Comparison of ENCODE assay signal across 24 cellular contexts in genomic region chr1:114707604-114708003, GRCh38. TPM values are rescaled to one million over a fixed set of nuclear protein-coding genes. Genes with fewer than 3 reads are reported as not detected.
DNase-seq lines count a peak whose midpoint lies in the region; ATAC-seq, FAIRE-seq and TF ChIP-seq lines count a peak whose summit lies in the region.
"Had no signal": no experiment of that assay in that cellular context is flagged by ENCODE, and none has a peak within 500 bp of the region (broad histone marks: within the 10 kb centered on the region; RNA-seq: fewer than 3 reads in every experiment).

No MANE protein-coding gene starts in this region.

- POLR2A ChIA-PET in PC-3 (lab: Charles Lee; ENCODE audit: unreplicated experiment) (no interaction called here), endothelial cell of umbilical vein (lab: Charles Lee) (no interaction called here)

- peaks cover 54 to 65% of the 10 kb centered on the region in 2 donors for H3K36me3 Mint-ChIP-seq in CD14-positive monocyte
- H3K36me3 Mint-ChIP-seq in Calu3 (ENCODE audit: insufficient read depth, unreplicated experiment), result peaks cover 21% of the 10 kb centered on the region

- H3F3A ChIP-seq in PC-3 (ENCODE audit: low read length, unreplicated experiment), result no peaks in the 10 kb centered on the region

- H3K4me1 Mint-ChIP-seq in CD14-positive monocyte (no peaks in the 10 kb centered on the region), Calu3 (ENCODE audit: low read depth, unreplicated experiment) (no peaks in the 10 kb centered on the region)

- H3K9me2 ChIP-seq in PC-3 (replicated peaks; ENCODE audit: low read length), result no peaks in the 10 kb centered on the region

- H3K4me3 ChIP-seq in PC-3 (ENCODE audit: low read length) (no peak overlapping the region), endothelial cell of umbilical vein (replicated peaks in 1 of 3; ENCODE audit: insufficient read depth in 1 of 3, low read depth in 1 of 3, low read length in 3 of 3) (no peak overlapping the region)
- H3K4me3 ChIP-seq: GM23248 had no signal

- no peak overlapping the region for H3K27ac ChIP-seq in PC-3 (ENCODE audit: low read length)
- H3K27ac ChIP-seq in endothelial cell of umbilical vein (ENCODE audit: insufficient read depth, low read depth, low read length), result no peak overlapping the region
- H3K27ac ChIP-seq: GM23248 had no signal

- BruUV-seq in Calu3 (replicated peaks; lab: Mats Ljungman, UMichigan) (TSS peak; percentile 1), PC-3 (replicated peaks; lab: Mats Ljungman, UMichigan) (TSS peak; percentile 7), endothelial cell of umbilical vein (replicated peaks; lab: Mats Ljungman, UMichigan) (TSS peak; percentile 2)

- H3K9ac ChIP-seq in PC-3 (ENCODE audit: low read length), result no peak overlapping the region
- H3K9ac ChIP-seq in endothelial cell of umbilical vein (replicated peaks; ENCODE audit: extremely low read depth, insufficient read depth, low read length), result no peak overlapping the region
- H3K9ac ChIP-seq: GM23248 had no signal

- ATAC-seq in PC-3 (no peak), HG03097 (IDR thresholded peaks at IDR 0.05; ENCODE audit: low FRiP score, unreplicated experiment) (no peak)
- no peak for ATAC-seq in activated CD4-positive, CD25-positive, alpha-beta regulatory T cell treated with anti-CD3 and anti-CD28 coated beads, Interleukin-2, amount 50 U/mL, for 24 hours

- DNase-seq in CD14-positive monocyte (ENCODE audit: low spot score), result no peak
- no peak for DNase-seq in Calu3
- no peak for DNase-seq in PC-3
- DNase-seq in endothelial cell of umbilical vein (ENCODE audit: low read depth, low spot score), result no peak
- no peak for DNase-seq in activated CD4-positive, alpha-beta T cell treated with anti-CD3 and anti-CD28 coated beads, Interleukin-2, amount 50 U/mL, for 1 hour
- DNase-seq: ACHN; BE2C; C1 segment of cervical spinal cord; Caco-2; CD4-positive, alpha-beta T cell; DMS153; DMS79; GDM1; GM23248; HCEC 1CT; IMR-90 had no signal

- peaks cover 46% of the 10 kb centered on the region; the same call in 1 of the 2 replicates for H3K36me3 ChIP-seq in PC-3 (ENCODE audit: low read depth, low read length)
- peaks cover 18 to 38% of the 10 kb centered on the region in 2 experiments for H3K36me3 ChIP-seq in endothelial cell of umbilical vein (ENCODE audit: control insufficient read depth in 2 of 2, extremely low read depth in 1 of 2, insufficient read depth in 2 of 2, low read length in 2 of 2)

- H3K4me1 ChIP-seq in PC-3 (ENCODE audit: insufficient read depth, low read length), result no peaks in the 10 kb centered on the region
- no peaks in the 10 kb centered on the region for H3K4me1 ChIP-seq in endothelial cell of umbilical vein (ENCODE audit: control insufficient read depth, extremely low read depth, insufficient read depth, low read length)
- H3K4me1 ChIP-seq: BE2C, Caco-2 had no signal

- no peak for TF ChIP-seq POLR2A in endothelial cell of umbilical vein (IDR thresholded peaks at IDR 0.05; ENCODE audit: low read depth, low read length)

- H3K27me3 ChIP-seq in PC-3 (ENCODE audit: low read length) (no peaks in the 10 kb centered on the region), endothelial cell of umbilical vein (ENCODE audit: control insufficient read depth in 2 of 2, insufficient read depth in 2 of 2, low read length in 2 of 2) (no peaks in the 10 kb centered on the region)
- H3K27me3 ChIP-seq: BE2C had no signal

- no peak for FAIRE-seq in endothelial cell of umbilical vein (lab: Jason Lieb, UNC)
- FAIRE-seq: A204.1, GM12892, GM18507, H54, HTR-8/SVneo had no signal

- H3K4me2 ChIP-seq in PC-3 (ENCODE audit: low read length) (no peak overlapping the region), endothelial cell of umbilical vein (ENCODE audit: insufficient read depth, low read length) (no peak overlapping the region)

- H3K9me3 Mint-ChIP-seq in CD14-positive monocyte (no peaks in the 10 kb centered on the region), Calu3 (ENCODE audit: low read depth, unreplicated experiment) (no peaks in the 10 kb centered on the region)
- H3K9me3 Mint-ChIP-seq: CD4-positive, alpha-beta T cell had no signal

- no peak overlapping the region for H2AFZ ChIP-seq in PC-3 (ENCODE audit: low read length)
- H2AFZ ChIP-seq in endothelial cell of umbilical vein (ENCODE audit: low read depth, low read length), result no peak overlapping the region
- H2AFZ ChIP-seq: GM23248 had no signal

- H3K27me3 Mint-ChIP-seq in CD14-positive monocyte (ENCODE audit: low read depth in 3 of 3) (no peaks in the 10 kb centered on the region), Calu3 (ENCODE audit: unreplicated experiment) (no peaks in the 10 kb centered on the region)
- H3K27me3 Mint-ChIP-seq: CD4-positive, alpha-beta T cell had no signal

- intact Hi-C loops in CD14-positive monocyte (cut with micrococcal nuclease), result no loop called here
- intact Hi-C loops in Calu3 (cut with micrococcal nuclease; ENCODE audit: unreplicated experiment), result no loop called here
- intact Hi-C loops in PC-3 (cut with micrococcal nuclease), result no loop called here
- intact Hi-C loops in endothelial cell of umbilical vein (cut with micrococcal nuclease), result no loop called here

- H3K79me2 ChIP-seq in PC-3 (ENCODE audit: low read length) (no peaks in the 10 kb centered on the region), endothelial cell of umbilical vein (ENCODE audit: control insufficient read depth, insufficient read depth, low read length) (peaks cover 9% of the 10 kb centered on the region)

- CTCF ChIA-PET in Calu3 (lab: Charles Lee) (no interaction called here), PC-3 (lab: Charles Lee) (no interaction called here), endothelial cell of umbilical vein (lab: Charles Lee) (no interaction called here)

- dilution Hi-C loops in endothelial cell of umbilical vein (cut with MboI; ENCODE audit: extremely low pct_ligation_motif_present, low sequenced_read_pairs), result no loop called here

- TF ChIP-seq CTCF in CD14-positive monocyte (IDR thresholded peaks at IDR 0.05) (no peak), Calu3 (IDR thresholded peaks at IDR 0.05; ENCODE audit: unreplicated experiment) (no peak), PC-3 (conservative IDR thresholded peaks at IDR 0.05; ENCODE audit: low read depth, low read length) (no peak), endothelial cell of umbilical vein (IDR thresholded peaks at IDR 0.05; ENCODE audit: extremely low read depth in 1 of 2, insufficient read depth in 1 of 2, low read depth in 1 of 2, low read length in 2 of 2) (no peak)

- H3K9me3 ChIP-seq in PC-3 (ENCODE audit: low read length) (no peaks in the 10 kb centered on the region), endothelial cell of umbilical vein (replicated peaks; ENCODE audit: control insufficient read depth, insufficient read depth, low read length) (no peaks in the 10 kb centered on the region)
- H3K9me3 ChIP-seq: BE2C, Caco-2 had no signal

- H4K20me1 ChIP-seq in PC-3 (ENCODE audit: low read length), result no peaks in the 10 kb centered on the region
- H4K20me1 ChIP-seq in endothelial cell of umbilical vein (replicated peaks; ENCODE audit: control insufficient read depth, extremely low read depth, insufficient read depth, low read length), result no peaks in the 10 kb centered on the region

- no peaks in the 10 kb centered on the region for H3K9me1 ChIP-seq in endothelial cell of umbilical vein (replicated peaks; ENCODE audit: control insufficient read depth, extremely low read depth, insufficient read depth, low read length)

- peak overlapping the region in 4 of 7 donors; percentile 2 to 41 (median 12) for H3K27ac Mint-ChIP-seq in CD14-positive monocyte
- no peak overlapping the region for H3K27ac Mint-ChIP-seq in Calu3 (ENCODE audit: unreplicated experiment)
- H3K27ac Mint-ChIP-seq: CD4-positive, alpha-beta T cell had no signal

- H3K4me3 Mint-ChIP-seq in CD14-positive monocyte (no peak overlapping the region), Calu3 (ENCODE audit: low read depth, unreplicated experiment) (no peak overlapping the region)
- H3K4me3 Mint-ChIP-seq: CD4-positive, alpha-beta T cell had no signal

RNA-seq across cellular contexts. Expression of gene NRAS, which starts 9.0 kb away (rescaled TPM):
- 10 to 100 TPM; 40.8 to 42.7 TPM for polyA plus RNA-seq in CD14-positive monocyte
- 29.1 and 29.4 TPM in 2 replicates for total RNA-seq in Calu3 (2022)
- total RNA-seq in PC-3 (2014; rRNA removed), result 12.6 and 15.1 TPM in 2 replicates
- total RNA-seq in endothelial cell of umbilical vein, result 76.5 and 78.7 TPM in 2 replicates
- polyA plus RNA-seq in endothelial cell of umbilical vein, result 22.8 and 29.4 TPM in 2 replicates
- 33.6 and 36.2 TPM in 2 replicates for polyA plus RNA-seq in endothelial cell of umbilical vein (2011; cell fraction: cytosol; rRNA removed)
- 20.5 and 25.9 TPM in 2 replicates for polyA plus RNA-seq in endothelial cell of umbilical vein (2011; cell fraction: nucleus; rRNA removed)
- polyA plus RNA-seq in endothelial cell of umbilical vein (2012), result 34.7 and 61.0 TPM in 2 replicates
- polyA minus RNA-seq in endothelial cell of umbilical vein, result 58.2 and 66.8 TPM in 2 replicates
- polyA minus RNA-seq in endothelial cell of umbilical vein (2011; cell fraction: cytosol; rRNA and poly(A)+ RNA removed), result 34.1 TPM
- polyA minus RNA-seq in endothelial cell of umbilical vein (2011; cell fraction: nucleus; rRNA and poly(A)+ RNA removed), result 24.9 and 38.5 TPM in 2 replicates

RNA-seq across cellular contexts. Expression of gene AMPD1, which starts 12.3 kb away (rescaled TPM):
- polyA plus RNA-seq in CD14-positive monocyte (not detected), endothelial cell of umbilical vein (not detected in 2 replicates)
- total RNA-seq in Calu3 (2022) (not detected in 2 replicates), PC-3 (2014; rRNA removed) (not detected in 2 replicates), endothelial cell of umbilical vein (not detected in 2 replicates)
- polyA plus RNA-seq in endothelial cell of umbilical vein (2011; cell fraction: cytosol; rRNA removed), result not detected in 2 replicates
- polyA plus RNA-seq in endothelial cell of umbilical vein (2011; cell fraction: nucleus; rRNA removed), result not detected in 2 replicates
- not detected in 2 replicates for polyA plus RNA-seq in endothelial cell of umbilical vein (2012)
- polyA minus RNA-seq in endothelial cell of umbilical vein, result not detected in 2 replicates
- not detected for polyA minus RNA-seq in endothelial cell of umbilical vein (2011; cell fraction: cytosol; rRNA and poly(A)+ RNA removed)
- not detected in 2 replicates for polyA minus RNA-seq in endothelial cell of umbilical vein (2011; cell fraction: nucleus; rRNA and poly(A)+ RNA removed)
- total RNA-seq: Caco-2; CD4-positive, alpha-beta T cell; Daoy; GM23248; IMR-90 had no signal
- polyA plus RNA-seq: GM23248, IMR-90 had no signal

RNA-seq across cellular contexts. Expression of gene DENND2C, which starts 37.8 kb away (rescaled TPM):
- polyA plus RNA-seq in CD14-positive monocyte (under 1 TPM; 0.06 to 0.07 TPM), endothelial cell of umbilical vein (0.12 and 0.14 TPM in 2 replicates)
- total RNA-seq in Calu3 (2022) (1.2 and 1.3 TPM in 2 replicates), PC-3 (2014; rRNA removed) (0.95 and 2.0 TPM in 2 replicates), endothelial cell of umbilical vein (0.22 and 0.44 TPM in 2 replicates)
- polyA plus RNA-seq in endothelial cell of umbilical vein (2011; cell fraction: cytosol; rRNA removed), result 0.04 and 0.05 TPM in 2 replicates
- 0.21 and 0.29 TPM in 2 replicates for polyA plus RNA-seq in endothelial cell of umbilical vein (2011; cell fraction: nucleus; rRNA removed)
- polyA plus RNA-seq in endothelial cell of umbilical vein (2012), result 0.17 and 0.19 TPM in 2 replicates
- 0.70 and 1.2 TPM in 2 replicates for polyA minus RNA-seq in endothelial cell of umbilical vein
- 1.9 TPM for polyA minus RNA-seq in endothelial cell of umbilical vein (2011; cell fraction: cytosol; rRNA and poly(A)+ RNA removed)
- 0.24 and 0.48 TPM in 2 replicates for polyA minus RNA-seq in endothelial cell of umbilical vein (2011; cell fraction: nucleus; rRNA and poly(A)+ RNA removed)

RNA-seq across cellular contexts. Expression of gene CSDE1, which starts 50.2 kb away (rescaled TPM):
- polyA plus RNA-seq in CD14-positive monocyte, result 100 to 1,000 TPM; 251 to 324 TPM
- total RNA-seq in Calu3 (2022), result 333 and 362 TPM in 2 replicates
- 380 and 480 TPM in 2 replicates for total RNA-seq in PC-3 (2014; rRNA removed)
- total RNA-seq in endothelial cell of umbilical vein, result 486 and 492 TPM in 2 replicates
- 97.4 and 129 TPM in 2 replicates for polyA plus RNA-seq in endothelial cell of umbilical vein
- polyA plus RNA-seq in endothelial cell of umbilical vein (2011; cell fraction: cytosol; rRNA removed), result 167 and 187 TPM in 2 replicates
- polyA plus RNA-seq in endothelial cell of umbilical vein (2011; cell fraction: nucleus; rRNA removed), result 233 and 295 TPM in 2 replicates
- 363 and 661 TPM in 2 replicates for polyA plus RNA-seq in endothelial cell of umbilical vein (2012)
- polyA minus RNA-seq in endothelial cell of umbilical vein, result 484 and 500 TPM in 2 replicates
- polyA minus RNA-seq in endothelial cell of umbilical vein (2011; cell fraction: cytosol; rRNA and poly(A)+ RNA removed), result 227 TPM
- 191 and 309 TPM in 2 replicates for polyA minus RNA-seq in endothelial cell of umbilical vein (2011; cell fraction: nucleus; rRNA and poly(A)+ RNA removed)
